Comparison of ENCODE assay signal across 1 cellular context in the genomic region with DNA sequence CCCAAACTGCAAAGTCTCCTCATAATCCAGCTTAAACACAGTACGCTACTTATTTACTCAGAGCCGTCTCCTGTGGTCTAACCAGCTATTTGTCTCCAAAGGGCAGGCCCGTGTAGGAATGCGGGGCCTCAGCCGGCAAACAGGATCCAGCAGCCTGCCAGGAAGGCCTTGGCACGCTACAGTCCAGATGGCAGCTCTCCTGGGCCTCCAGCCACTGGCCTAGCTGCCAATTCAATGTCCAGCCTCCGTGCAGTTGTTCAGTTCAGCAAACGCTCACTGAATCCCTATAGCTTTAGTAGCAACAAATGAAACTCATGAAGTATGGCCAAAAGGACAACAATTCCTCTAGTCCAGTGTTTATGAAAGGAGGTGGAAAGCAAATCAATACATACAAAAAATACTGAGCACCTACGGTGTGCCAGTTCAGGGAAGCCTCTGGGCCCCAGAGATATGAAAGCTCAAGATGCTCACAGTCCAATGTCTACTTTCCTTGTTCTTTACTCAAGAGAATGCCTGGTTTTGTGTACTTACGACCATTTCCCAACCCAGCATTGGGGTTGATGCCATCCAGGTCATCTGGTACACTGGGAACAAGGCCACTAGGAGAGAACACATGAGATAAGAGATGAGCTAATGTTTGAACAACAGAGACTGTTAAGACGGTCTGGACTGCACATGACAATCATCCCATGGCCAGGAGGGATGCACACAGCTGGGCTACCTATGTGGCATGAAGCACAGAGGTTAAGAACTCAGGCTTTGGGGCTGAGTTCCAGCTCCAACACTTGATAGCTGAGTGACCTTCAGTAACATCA.
A peak's percentile ranks its signal among the peaks of the same experiment; 100 is the strongest.
TF ChIP-seq lines count a peak whose summit lies in the region.

No MANE protein-coding gene starts in this region.

TF ChIP-seq in HepG2, 621 proteins besides CTCF, POLR2A, EP300 and RAD21 (continued from another document and continues in another):
- TF ChIP-seq GLMP (CRISPR knock-in tag; IDR thresholded peaks at IDR 0.05; ENCODE audit: borderline replicate concordance) (no peak; the same call in 1 of the 2 replicates), POLR2AphosphoS2 (IDR thresholded peaks at IDR 0.05; ENCODE audit: low read depth, low read length) (peak; percentile 57; the same call in 1 of the 2 replicates), PHB2 (IDR thresholded peaks at IDR 0.05; ENCODE audit: partially characterized antibody) (no peak), ZFP37 (CRISPR knock-in tag; IDR thresholded peaks at IDR 0.05; ENCODE audit: borderline replicate concordance) (no peak), DNMT3B (CRISPR knock-in tag; conservative IDR thresholded peaks at IDR 0.05) (no peak), SAP130 (CRISPR knock-in tag; IDR thresholded peaks at IDR 0.05; ENCODE audit: low read depth) (peak; percentile 92), NFKBIZ (CRISPR knock-in tag; IDR thresholded peaks at IDR 0.05) (peak; percentile 88), SMAD1 (CRISPR knock-in tag; IDR thresholded peaks at IDR 0.05; ENCODE audit: borderline replicate concordance, low read depth) (no peak), NR0B2 (CRISPR knock-in tag; IDR thresholded peaks at IDR 0.05) (no peak; the same call in 1 of the 2 replicates), ZFP36 (IDR thresholded peaks at IDR 0.05; ENCODE audit: borderline replicate concordance, low read depth, low read length, partially characterized antibody) (no peak), ZNF501 (CRISPR knock-in tag; IDR thresholded peaks at IDR 0.05) (peak; percentile 91; the same call in 1 of the 2 replicates), CENPX (CRISPR knock-in tag; IDR thresholded peaks at IDR 0.05) (no peak), CREBL2 (CRISPR knock-in tag; IDR thresholded peaks at IDR 0.05; ENCODE audit: borderline replicate concordance) (no peak), MXD1 (CRISPR knock-in tag; IDR thresholded peaks at IDR 0.05) (no peak), NFYC (CRISPR knock-in tag; IDR thresholded peaks at IDR 0.05) (no peak), ZNF446 (CRISPR knock-in tag; IDR thresholded peaks at IDR 0.05) (no peak), ZNF549 (CRISPR knock-in tag; IDR thresholded peaks at IDR 0.05) (no peak), HOXA5 (CRISPR knock-in tag; IDR thresholded peaks at IDR 0.05) (peak; percentile 22; the same call in 1 of the 2 replicates), TP53 (CRISPR knock-in tag; conservative IDR thresholded peaks at IDR 0.05) (no peak), BORCS8-MEF2B (CRISPR knock-in tag; IDR thresholded peaks at IDR 0.05) (no peak), SP5 (CRISPR knock-in tag; IDR thresholded peaks at IDR 0.05; ENCODE audit: borderline replicate concordance, low read depth) (peak; percentile 56; the same call in 1 of the 2 replicates), ZNF644 (CRISPR knock-in tag; IDR thresholded peaks at IDR 0.05; ENCODE audit: low read depth) (peak; percentile 95), ZNF33A (CRISPR knock-in tag; IDR thresholded peaks at IDR 0.05; ENCODE audit: borderline replicate concordance) (no peak), ZSCAN22 (CRISPR knock-in tag; IDR thresholded peaks at IDR 0.05) (0 out of 2 replicates have a peak, but pooled peaks have one; percentile 28), ZNF24 (IDR thresholded peaks at IDR 0.05) (peak; percentile 70; the same call in 1 of the 2 replicates), ZNF580 (CRISPR knock-in tag; IDR thresholded peaks at IDR 0.05; ENCODE audit: borderline replicate concordance, low read depth) (peak; percentile 66; the same call in 1 of the 2 replicates), ZBTB1 (CRISPR knock-in tag; IDR thresholded peaks at IDR 0.05; ENCODE audit: borderline replicate concordance) (no peak), KLF9 (CRISPR knock-in tag; IDR thresholded peaks at IDR 0.05; ENCODE audit: low read depth) (no peak), ZNF709 (CRISPR knock-in tag; IDR thresholded peaks at IDR 0.05) (no peak), ZNF44 (CRISPR knock-in tag; IDR thresholded peaks at IDR 0.05) (no peak), MNT (IDR thresholded peaks at IDR 0.05) (peak; percentile 41), ZNF556 (CRISPR knock-in tag; IDR thresholded peaks at IDR 0.05; ENCODE audit: borderline replicate concordance) (peak; percentile 88; the same call in 1 of the 2 replicates), ZFP91 (CRISPR knock-in tag; IDR thresholded peaks at IDR 0.05; ENCODE audit: borderline replicate concordance) (peak; percentile 58), HNF1A (IDR thresholded peaks at IDR 0.05; ENCODE audit: low read depth) (peak; percentile 69), HNF1A (CRISPR knock-in tag; IDR thresholded peaks at IDR 0.05; ENCODE audit: borderline replicate concordance) (peak; percentile 90; the same call in 1 of the 2 replicates), IRF1 (CRISPR knock-in tag; IDR thresholded peaks at IDR 0.05; ENCODE audit: low read depth) (no peak), ZNF10 (CRISPR knock-in tag; IDR thresholded peaks at IDR 0.05; ENCODE audit: borderline replicate concordance, low read depth) (no peak)
- TF ChIP-seq, protein P1, sequence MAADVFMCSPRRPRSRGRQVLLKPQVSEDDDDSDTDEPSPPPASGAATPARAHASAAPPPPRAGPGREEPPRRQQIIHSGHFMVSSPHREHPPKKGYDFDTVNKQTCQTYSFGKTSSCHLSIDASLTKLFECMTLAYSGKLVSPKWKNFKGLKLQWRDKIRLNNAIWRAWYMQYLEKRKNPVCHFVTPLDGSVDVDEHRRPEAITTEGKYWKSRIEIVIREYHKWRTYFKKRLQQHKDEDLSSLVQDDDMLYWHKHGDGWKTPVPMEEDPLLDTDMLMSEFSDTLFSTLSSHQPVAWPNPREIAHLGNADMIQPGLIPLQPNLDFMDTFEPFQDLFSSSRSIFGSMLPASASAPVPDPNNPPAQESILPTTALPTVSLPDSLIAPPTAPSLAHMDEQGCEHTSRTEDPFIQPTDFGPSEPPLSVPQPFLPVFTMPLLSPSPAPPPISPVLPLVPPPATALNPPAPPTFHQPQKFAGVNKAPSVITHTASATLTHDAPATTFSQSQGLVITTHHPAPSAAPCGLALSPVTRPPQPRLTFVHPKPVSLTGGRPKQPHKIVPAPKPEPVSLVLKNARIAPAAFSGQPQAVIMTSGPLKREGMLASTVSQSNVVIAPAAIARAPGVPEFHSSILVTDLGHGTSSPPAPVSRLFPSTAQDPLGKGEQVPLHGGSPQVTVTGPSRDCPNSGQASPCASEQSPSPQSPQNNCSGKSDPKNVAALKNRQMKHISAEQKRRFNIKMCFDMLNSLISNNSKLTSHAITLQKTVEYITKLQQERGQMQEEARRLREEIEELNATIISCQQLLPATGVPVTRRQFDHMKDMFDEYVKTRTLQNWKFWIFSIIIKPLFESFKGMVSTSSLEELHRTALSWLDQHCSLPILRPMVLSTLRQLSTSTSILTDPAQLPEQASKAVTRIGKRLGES (CRISPR knock-in tag; IDR thresholded peaks at IDR 0.05; ENCODE audit: borderline replicate concordance): peak; percentile 73; the same call in 1 of the 2 replicates
- TF ChIP-seq, protein P2, sequence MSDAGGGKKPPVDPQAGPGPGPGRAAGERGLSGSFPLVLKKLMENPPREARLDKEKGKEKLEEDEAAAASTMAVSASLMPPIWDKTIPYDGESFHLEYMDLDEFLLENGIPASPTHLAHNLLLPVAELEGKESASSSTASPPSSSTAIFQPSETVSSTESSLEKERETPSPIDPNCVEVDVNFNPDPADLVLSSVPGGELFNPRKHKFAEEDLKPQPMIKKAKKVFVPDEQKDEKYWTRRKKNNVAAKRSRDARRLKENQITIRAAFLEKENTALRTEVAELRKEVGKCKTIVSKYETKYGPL (CRISPR knock-in tag; IDR thresholded peaks at IDR 0.05): no peak; the same call in 1 of the 2 replicates
- TF ChIP-seq, protein P3, sequence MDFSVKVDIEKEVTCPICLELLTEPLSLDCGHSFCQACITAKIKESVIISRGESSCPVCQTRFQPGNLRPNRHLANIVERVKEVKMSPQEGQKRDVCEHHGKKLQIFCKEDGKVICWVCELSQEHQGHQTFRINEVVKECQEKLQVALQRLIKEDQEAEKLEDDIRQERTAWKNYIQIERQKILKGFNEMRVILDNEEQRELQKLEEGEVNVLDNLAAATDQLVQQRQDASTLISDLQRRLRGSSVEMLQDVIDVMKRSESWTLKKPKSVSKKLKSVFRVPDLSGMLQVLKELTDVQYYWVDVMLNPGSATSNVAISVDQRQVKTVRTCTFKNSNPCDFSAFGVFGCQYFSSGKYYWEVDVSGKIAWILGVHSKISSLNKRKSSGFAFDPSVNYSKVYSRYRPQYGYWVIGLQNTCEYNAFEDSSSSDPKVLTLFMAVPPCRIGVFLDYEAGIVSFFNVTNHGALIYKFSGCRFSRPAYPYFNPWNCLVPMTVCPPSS (IDR thresholded peaks at IDR 0.05): no peak
